Comparison of ENCODE assay signal across 9 cellular contexts in the genomic region with DNA sequence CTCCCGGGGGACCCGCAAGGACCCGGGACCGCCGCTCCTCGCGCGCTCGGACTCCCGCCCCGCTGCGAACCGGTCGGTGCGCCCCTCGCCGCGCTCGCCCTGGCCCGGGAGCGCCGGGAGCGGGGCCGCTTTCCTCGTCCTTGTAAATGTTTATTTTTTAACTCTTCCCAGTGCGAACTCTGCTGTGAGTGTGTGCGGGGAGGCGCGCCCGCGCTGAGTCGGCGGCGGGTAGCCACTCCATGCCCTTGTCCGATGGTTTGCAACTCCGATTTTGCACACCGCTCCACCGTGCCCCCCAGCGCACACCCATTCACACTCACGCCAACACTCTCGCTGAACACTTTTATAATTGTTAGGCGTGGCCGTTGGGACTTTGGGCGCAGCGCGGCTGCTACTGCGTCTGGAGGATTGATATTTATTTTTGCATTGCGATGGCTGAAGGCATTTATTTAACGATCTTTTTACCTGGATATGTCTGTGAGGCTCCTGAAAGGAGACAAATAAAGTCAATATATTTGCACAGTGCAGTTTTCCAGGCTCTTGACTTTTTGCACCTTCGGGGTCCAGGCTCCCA. TPM values are rescaled to one million over a fixed set of nuclear protein-coding genes. Genes with fewer than 3 reads are reported as not detected.
DNase-seq lines count a peak whose midpoint lies in the region; ATAC-seq and TF ChIP-seq lines count a peak whose summit lies in the region.
"Had no signal": no experiment of that assay in that cellular context is flagged by ENCODE, and none has a peak within 500 bp of the region (broad histone marks: within the 10 kb centered on the region; RNA-seq: fewer than 3 reads in every experiment).

No MANE protein-coding gene starts in this region.

- H3K4me3 ChIP-seq in adipocyte (ENCODE audit: low read length) (peak overlapping the region; percentile 84), testis (peak overlapping the region; percentile 86 to 91)

- H3K27me3 Mint-ChIP-seq in activated T-cell treated with anti-CD3 and anti-CD28 coated beads, Interleukin-2, amount 50 U/mL, for 4 hours (ENCODE audit: low read depth): peaks cover 61% of the 10 kb centered on the region

- H3K36me3 Mint-ChIP-seq in activated T-cell treated with anti-CD3 and anti-CD28 coated beads, Interleukin-2, amount 50 U/mL, for 4 hours (ENCODE audit: insufficient read depth): no peaks in the 10 kb centered on the region

- 0 to 1% methylated on average over 39 to 50 of the region's 50 CpGs for WGBS in testis, 2 donors

- H3K36me3 ChIP-seq in adipocyte (ENCODE audit: control insufficient read depth, insufficient read depth, low read length, severe bottlenecking) (no peaks in the 10 kb centered on the region), testis (ENCODE audit: low read depth, missing control alignments) (no peaks in the 10 kb centered on the region)

- peak in 1 of 2 donors; percentile 1 for ATAC-seq in activated T-cell treated with anti-CD3 and anti-CD28 coated beads, Interleukin-2, amount 50 U/mL, for 4 hours

- no peak for TF ChIP-seq CTCF in testis (IDR thresholded peaks at IDR 0.05)

- no peaks in the 10 kb centered on the region for H3K9me3 Mint-ChIP-seq in activated T-cell treated with anti-CD3 and anti-CD28 coated beads, Interleukin-2, amount 50 U/mL, for 4 hours
- H3K9me3 Mint-ChIP-seq: activated naive CD4-positive, alpha-beta T cell treated with anti-CD3 and anti-CD28 coated beads, Interleukin-2, amount 50 U/mL, for 72 hours had no signal

- intact Hi-C loops in testis (cut with DNase I; ENCODE audit: low total_unique reads): loop anchor here (10.0 kb wide), 2 partner anchors 61 to 91 kb away; no protein-coding TSS in a partner anchor

- peaks cover under 1% of the 10 kb centered on the region for H3K4me1 ChIP-seq in adipocyte (ENCODE audit: control insufficient read depth, insufficient read depth, low read length)
- peaks cover 15% of the 10 kb centered on the region for H3K4me1 ChIP-seq in testis

- H3K4me3 Mint-ChIP-seq in activated T-cell treated with anti-CD3 and anti-CD28 coated beads, Interleukin-2, amount 50 U/mL, for 4 hours: peak overlapping the region; percentile 76

- TF ChIP-seq POLR2A in testis (IDR thresholded peaks at IDR 0.05): no peak

- H3K9ac ChIP-seq in adipocyte (ENCODE audit: low read length): peak overlapping the region; percentile 84

- DNase-seq in activated T-cell treated with anti-CD3 and anti-CD28 coated beads, Interleukin-2, amount 50 U/mL, for 4 hours: no peak
- DNase-seq in activated T-cell treated with anti-CD3 and anti-CD28 coated beads, Interleukin-2, amount 50 U/mL, for 1 hour: no peak
- DNase-seq in adipocyte (ENCODE audit: low read depth) (peak; percentile 41), testis (no peak), UCSD-AML1 (lab: John Stamatoyannopoulos, UW; ENCODE audit: unreplicated experiment) (no peak), kidney tubule cell (ENCODE audit: low spot score) (no peak), AG08395 (ENCODE audit: low spot score) (no peak)

- peaks cover 17% of the 10 kb centered on the region for H3K4me1 Mint-ChIP-seq in activated T-cell treated with anti-CD3 and anti-CD28 coated beads, Interleukin-2, amount 50 U/mL, for 4 hours (ENCODE audit: low read depth)

- H3K27me3 ChIP-seq in adipocyte (replicated peaks; ENCODE audit: control insufficient read depth, insufficient read depth, low read length): no peaks in the 10 kb centered on the region
- peaks cover 2% of the 10 kb centered on the region for H3K27me3 ChIP-seq in layer of hippocampus (ENCODE audit: control insufficient read depth, insufficient read depth, low read length)
- no peaks in the 10 kb centered on the region for H3K27me3 ChIP-seq in testis

- H3K27ac ChIP-seq in layer of hippocampus (ENCODE audit: low read depth, low read length) (peak overlapping the region; percentile 75), testis (peak overlapping the region; percentile 94 to 97)

- no peaks in the 10 kb centered on the region for H3K9me3 ChIP-seq in adipocyte (ENCODE audit: control insufficient read depth, low read length)
- no peaks in the 10 kb centered on the region for H3K9me3 ChIP-seq in testis

RNA-seq across cellular contexts. Expression of a gene that starts 1.0 kb away (rescaled TPM):
- total RNA-seq in activated T-cell treated with anti-CD3 and anti-CD28 coated beads, Interleukin-2, amount 50 U/mL, for 4 hours: under 1 TPM; 0.57 to 0.87 (median 0.78) TPM
- 100 to 1,000 TPM; 207 TPM for total RNA-seq in testis
- 67.4 TPM for polyA plus RNA-seq in testis (ENCODE audit: insufficient read depth, low read depth, low replicate concordance)

Comparison
In these comparisons a context has a peak if more than half of its experiments do, and no peak if none do; other contexts are left out.
1. RNA of a gene that starts 1.0 kb away (total RNA-seq): 207 TPM in testis; 0.57 to 0.87 TPM in activated T-cell treated with anti-CD3 and anti-CD28 coated beads, Interleukin-2, amount 50 U/mL, for 4 hours; every median in the first group is over 100 times any median in the second.